Comparison of ENCODE assay signal across 8 cellular contexts in genomic region chr12:7994731-7995205, GRCh38. TPM values are rescaled to one million over a fixed set of nuclear protein-coding genes. Genes with fewer than 3 reads are reported as not detected.
DNase-seq lines count a peak whose midpoint lies in the region; ATAC-seq, FAIRE-seq and TF ChIP-seq lines count a peak whose summit lies in the region.

No MANE protein-coding gene starts in this region.

- H2BK20ac ChIP-seq in H9 (ENCODE audit: low read depth, low read length, poor library complexity, severe bottlenecking), result no peak overlapping the region

- H3K27me3 ChIP-seq in BJ (ENCODE audit: control insufficient read depth, insufficient read depth, low read length) (no peaks in the 10 kb centered on the region), H9 (ENCODE audit: insufficient read depth, low read length) (no peaks in the 10 kb centered on the region), HepG2 (ENCODE audit: control insufficient read depth in 1 of 2, insufficient read depth in 2 of 2, low read length in 2 of 2) (no peaks in the 10 kb centered on the region)

- BruUV-seq in HepG2 (replicated peaks; lab: Mats Ljungman, UMichigan), result no TSS peak

- in situ Hi-C loops in HepG2 (cut with HindIII; ENCODE audit: extremely low pct_ligation_motif_present, low pct_unique_long_range_greater_than_20kb), result loop anchor here (10.0 kb wide), 2 partner anchors 60 to 140 kb away; partner anchors contain the start of gene SLC2A3

- no peak overlapping the region for H3K18ac ChIP-seq in H9 (ENCODE audit: insufficient read length, low read depth, low read length)

- H3K9me3 ChIP-seq in H9 (ENCODE audit: control insufficient read depth, low read depth, low read length), result no peaks in the 10 kb centered on the region
- no peaks in the 10 kb centered on the region for H3K9me3 ChIP-seq in HepG2 (ENCODE audit: low read length)

- no peaks in the 10 kb centered on the region for H4K20me1 ChIP-seq in H9 (ENCODE audit: control insufficient read depth, insufficient read depth, insufficient read length)
- H4K20me1 ChIP-seq in HepG2 (ENCODE audit: insufficient read depth, low read length), result no peaks in the 10 kb centered on the region

- H3K9ac ChIP-seq in H9 (ENCODE audit: extremely low read depth, insufficient read length, low read length) (peak overlapping the region; percentile 54), HepG2 (ENCODE audit: insufficient read depth, low read depth, low read length) (no peak overlapping the region)

- POLR2A ChIA-PET in BJ (lab: Charles Lee), result interaction anchor here (1.0 to 1.7 kb wide), 2 partner anchors 60 to 62 kb away, joined by 8 read pairs; no protein-coding TSS in a partner anchor
- POLR2A ChIA-PET in HepG2 (lab: Yijun Ruan, JAX), result no interaction called here
- POLR2A ChIA-PET in HEK293T (lab: Yijun Ruan, JAX), result interaction anchor here (1.7 to 2.9 kb wide), 2 partner anchors 24 to 62 kb away, joined by 4 to 8 read pairs; no protein-coding TSS in a partner anchor

- no peak for TF ChIP-seq RAD21 in HepG2 (CRISPR knock-in tag; IDR thresholded peaks at IDR 0.05)

- H2BK5ac ChIP-seq in H9 (ENCODE audit: insufficient read length, low read length), result no peak overlapping the region

- TF ChIP-seq EP300 in HepG2 (IDR thresholded peaks at IDR 0.05; ENCODE audit: low read depth in 2 of 2, low read length in 2 of 2) (no peak), HepG2 (CRISPR knock-in tag; IDR thresholded peaks at IDR 0.05; ENCODE audit: borderline replicate concordance) (no peak)

- H3K23me2 ChIP-seq in H9 (ENCODE audit: insufficient read length, low read depth, low read length, poor library complexity, severe bottlenecking), result no peaks in the 10 kb centered on the region

- intact Hi-C loops in HepG2 (cut with micrococcal nuclease; ENCODE audit: unreplicated experiment), result loop anchor here (1.0 kb wide), 1 partner anchor 61 kb away; no protein-coding TSS in a partner anchor
- intact Hi-C loops in left colon (cut with DNase I, micrococcal nuclease), result loop anchor here (5.0 to 10.0 kb wide), 4 partner anchors 60 to 137 kb away; partner anchors contain the start of gene SLC2A3 (in 1 of the 2)

- peaks cover 27% of the 10 kb centered on the region in 2 experiments for H3K9me3 Mint-ChIP-seq in H9
- no peaks in the 10 kb centered on the region for H3K9me3 Mint-ChIP-seq in activated T-cell treated with anti-CD3 and anti-CD28 coated beads, Interleukin-2, amount 50 U/mL, for 4 hours

- no peak overlapping the region for H3K14ac ChIP-seq in H9 (ENCODE audit: insufficient read depth, low read length)

- no peak overlapping the region for H2BK120ac ChIP-seq in H9 (ENCODE audit: low read depth, low read length, poor library complexity, severe bottlenecking)

- no peak overlapping the region for H2BK12ac ChIP-seq in H9 (ENCODE audit: insufficient read length, low read depth, low read length)

- H2AFZ ChIP-seq in H9 (ENCODE audit: low read length), result no peak overlapping the region
- H2AFZ ChIP-seq in HepG2 (ENCODE audit: low read length), result no peak overlapping the region

- H3K23ac ChIP-seq in H9 (ENCODE audit: insufficient read length, low read depth, low read length), result no peak overlapping the region

- H3K56ac ChIP-seq in H9 (ENCODE audit: insufficient read length, low read depth, low read length), result no peak overlapping the region

- no peak overlapping the region for H2AK5ac ChIP-seq in H9 (ENCODE audit: insufficient read length, low read length)

- H3K4me3 ChIP-seq in BJ (ENCODE audit: low read depth, low read length) (no peak overlapping the region), HepG2 (replicated peaks in 1 of 3; ENCODE audit: insufficient read depth in 1 of 3, low read depth in 2 of 3, low read length in 3 of 3) (no peak overlapping the region)

- no peak for TF ChIP-seq CTCF in BJ (IDR thresholded peaks at IDR 0.05; ENCODE audit: insufficient read depth, low read depth, low read length)
- no peak for TF ChIP-seq CTCF in H9 (conservative IDR thresholded peaks at IDR 0.05)
- TF ChIP-seq CTCF in HepG2 (CRISPR knock-in tag; IDR thresholded peaks at IDR 0.05), result no peak

- no peak overlapping the region; a peak in 2 of 7 replicates for H3K27ac Mint-ChIP-seq in H9

- peak overlapping the region; percentile 47 for H3K27ac ChIP-seq in H9 (ENCODE audit: insufficient read length, low read depth, low read length)
- H3K27ac ChIP-seq in HepG2 (ENCODE audit: extremely low read length, insufficient read depth, low read length), result no peak overlapping the region

- no peak overlapping the region for H3T11ph ChIP-seq in H9 (ENCODE audit: low read length)

- no peaks in the 10 kb centered on the region for H3K79me1 ChIP-seq in H9 (ENCODE audit: insufficient read depth, low read depth, low read length, poor library complexity, severe bottlenecking)

- no peak overlapping the region for H4K8ac ChIP-seq in H9 (replicated peaks; ENCODE audit: insufficient read length, low read depth, low read length)

- no peak overlapping the region for H3K4ac ChIP-seq in H9 (ENCODE audit: low read depth, low read length)

- no peak overlapping the region for H3K4me3 Mint-ChIP-seq in H9
- H3K4me3 Mint-ChIP-seq in activated T-cell treated with anti-CD3 and anti-CD28 coated beads, Interleukin-2, amount 50 U/mL, for 4 hours, result no peak overlapping the region

- no peaks in the 10 kb centered on the region for H3K79me2 ChIP-seq in H9 (ENCODE audit: insufficient read depth, low read length)
- no peaks in the 10 kb centered on the region for H3K79me2 ChIP-seq in HepG2 (ENCODE audit: insufficient read depth, low read length)

- FAIRE-seq in HepG2 (lab: Jason Lieb, UNC), result peak; percentile 26

- peak; percentile 92 for DNase-seq in BJ (ENCODE audit: low read depth)
- peak; percentile 53 for DNase-seq in H9
- DNase-seq in amniotic stem cell (lab: John Stamatoyannopoulos, UW), result peak; percentile 73
- no peak for DNase-seq in HepG2 (ENCODE audit: low spot score)
- no peak for DNase-seq in NCI-H526 (lab: John Stamatoyannopoulos, UW)
- no peak for DNase-seq in HEK293T (ENCODE audit: extremely low spot score)
- DNase-seq in left colon, result no peak
- no peak for DNase-seq in activated T-cell treated with anti-CD3 and anti-CD28 coated beads, Interleukin-2, amount 50 U/mL, for 4 hours

- no peak for TF ChIP-seq POLR2A in HepG2 (IDR thresholded peaks at IDR 0.05; ENCODE audit: insufficient read depth in 1 of 2, low read depth in 2 of 2, low read length in 2 of 2)

- H3K36me3 ChIP-seq in BJ (ENCODE audit: control insufficient read depth, insufficient read depth, low read length), result no peaks in the 10 kb centered on the region
- no peaks in the 10 kb centered on the region for H3K36me3 ChIP-seq in HepG2 (replicated peaks in 1 of 2; ENCODE audit: control insufficient read depth in 1 of 2, insufficient read depth in 2 of 2, low read length in 2 of 2)

- no peak overlapping the region for H4K91ac ChIP-seq in H9 (ENCODE audit: insufficient read length, low read depth, low read length)

- no peaks in the 10 kb centered on the region for H3K27me3 Mint-ChIP-seq in H9 (ENCODE audit: low read depth)
- H3K27me3 Mint-ChIP-seq in activated T-cell treated with anti-CD3 and anti-CD28 coated beads, Interleukin-2, amount 50 U/mL, for 4 hours (ENCODE audit: low read depth), result no peaks in the 10 kb centered on the region

- H3K4me2 ChIP-seq in H9 (ENCODE audit: insufficient read depth, insufficient read length, low read length) (no peak overlapping the region), HepG2 (ENCODE audit: low read depth, low read length) (no peak overlapping the region)

- H3K4me1 ChIP-seq in H9 (ENCODE audit: insufficient read depth, low read length), result peaks cover 3% of the 10 kb centered on the region; the same call in 1 of the 2 replicates
- H3K4me1 ChIP-seq in HepG2 (ENCODE audit: insufficient read depth, low read length), result peaks cover 37% of the 10 kb centered on the region

- ATAC-seq in HepG2 (peak; percentile 46), left colon (no peak)
- ATAC-seq in activated T-cell treated with anti-CD3 and anti-CD28 coated beads, Interleukin-2, amount 50 U/mL, for 4 hours, result no peak

- CTCF ChIA-PET in BJ (lab: Yijun Ruan, JAX), result interaction anchor here (0.6 to 4.2 kb wide), 26 partner anchors 9 to 164 kb away, joined by 3 to 59 read pairs (median 6); partner anchors contain the start of genes FOXJ2 and SLC2A3
- CTCF ChIA-PET in HepG2 (lab: Yijun Ruan, JAX; ENCODE audit: low intra/inter-chr PET ratio, low total read pairs), result interaction anchor here (1.6 to 2.4 kb wide), 4 partner anchors 62 to 162 kb away, joined by 6 to 12 read pairs (median 12); no protein-coding TSS in a partner anchor
- CTCF ChIA-PET in HEK293T (lab: Yijun Ruan, JAX), result interaction anchor here (0.6 to 3.8 kb wide), 6 partner anchors 16 to 163 kb away, joined by 3 to 23 read pairs (median 5); no protein-coding TSS in a partner anchor

- no peak overlapping the region for H4K5ac ChIP-seq in H9 (ENCODE audit: insufficient read length, low read depth, low read length)

- peaks cover 14 to 18% (median 16%) of the 10 kb centered on the region in 3 experiments for H3K36me3 Mint-ChIP-seq in H9 (ENCODE audit: insufficient read depth in 1 of 3, low read depth in 3 of 3)
- no peaks in the 10 kb centered on the region for H3K36me3 Mint-ChIP-seq in activated T-cell treated with anti-CD3 and anti-CD28 coated beads, Interleukin-2, amount 50 U/mL, for 4 hours (ENCODE audit: insufficient read depth)

- WGBS in H9 (ENCODE audit: extremely low coverage, insufficient read length, low lambda C conversion rate), result no CpG with 5 or more reads among the region's 7 CpGs
- 83% methylated on average over 7 of the region's 7 CpGs for WGBS in HepG2 (ENCODE audit: low lambda C conversion rate)

- H2BK15ac ChIP-seq in H9 (ENCODE audit: low read depth, low read length), result no peak overlapping the region

- peaks cover 5 to 11% of the 10 kb centered on the region in 2 experiments; a peak in 3 of 4 replicates for H3K4me1 Mint-ChIP-seq in H9
- peaks cover 22% of the 10 kb centered on the region for H3K4me1 Mint-ChIP-seq in activated T-cell treated with anti-CD3 and anti-CD28 coated beads, Interleukin-2, amount 50 U/mL, for 4 hours (ENCODE audit: low read depth)

RNA-seq across cellular contexts. Expression of gene FOXJ2, which starts 37.7 kb away (rescaled TPM):
- polyA plus RNA-seq in BJ (2011; rRNA removed) (5.3 and 6.5 TPM in 2 replicates), HepG2 (2011; rRNA removed) (2.4 and 2.9 TPM in 2 replicates)
- 8.8 and 14.2 TPM in 2 replicates for polyA minus RNA-seq in BJ (2011; rRNA and poly(A)+ RNA removed)
- total RNA-seq in H9 (2021) (5.5 and 5.9 TPM in 2 replicates), HepG2 (2016; rRNA removed; fragmentation: Illumina TruSeq; extraction: Trizol) (2.2 and 3.0 TPM in 2 replicates), left colon (10 to 100 TPM; 10.7 to 13.3 TPM)
- 0.40 and 0.79 TPM in 2 replicates for total RNA-seq in HepG2 (2016; cell fraction: cytosol; rRNA removed; fragmentation: Illumina TruSeq; extraction: Trizol; ENCODE audit: low read depth)
- total RNA-seq in HepG2 (2016; cell fraction: insoluble cytoplasmic fraction; rRNA removed; fragmentation: Illumina TruSeq; extraction: Trizol), result 1.9 and 2.6 TPM in 2 replicates
- 1.6 and 1.8 TPM in 2 replicates for total RNA-seq in HepG2 (2016; cell fraction: membrane; rRNA removed; fragmentation: Illumina TruSeq; extraction: Trizol)
- total RNA-seq in HepG2 (2016; cell fraction: nucleus; rRNA removed; fragmentation: Illumina TruSeq; extraction: Trizol), result 3.4 and 3.8 TPM in 2 replicates
- polyA plus RNA-seq in HepG2 (2011; cell fraction: cytosol; rRNA removed), result 1.2 and 1.3 TPM in 2 replicates
- 4.7 and 5.1 TPM in 2 replicates for polyA plus RNA-seq in HepG2 (2011; cell fraction: nucleus; rRNA removed)
- polyA plus RNA-seq in HepG2 (2012), result 2.9 and 4.3 TPM in 2 replicates
- polyA plus RNA-seq in HepG2 (2016; cell fraction: cytosol; fragmentation: Illumina TruSeq; extraction: Trizol; ENCODE audit: low read depth), result 0.14 and 0.19 TPM in 2 replicates
- 2.9 and 3.1 TPM in 2 replicates for polyA plus RNA-seq in HepG2 (2016; cell fraction: insoluble cytoplasmic fraction; fragmentation: Illumina TruSeq; extraction: Trizol; ENCODE audit: low read depth)
- 0.69 and 0.73 TPM in 2 replicates for polyA plus RNA-seq in HepG2 (2016; cell fraction: membrane; fragmentation: Illumina TruSeq; extraction: Trizol; ENCODE audit: low read depth)
- polyA plus RNA-seq in HepG2 (2016; cell fraction: nucleus; fragmentation: Illumina TruSeq; extraction: Trizol; ENCODE audit: insufficient read depth, low read depth), result 6.6 and 7.8 TPM in 2 replicates
- 4.0 and 8.3 TPM in 2 replicates for polyA minus RNA-seq in HepG2 (2011; rRNA and poly(A)+ RNA removed; ENCODE audit: low replicate concordance)
- 1.7 and 1.9 TPM in 2 replicates for polyA minus RNA-seq in HepG2 (2011; cell fraction: cytosol; rRNA and poly(A)+ RNA removed)
- 2.8 and 3.6 TPM in 2 replicates for polyA minus RNA-seq in HepG2 (2011; cell fraction: nucleus; rRNA and poly(A)+ RNA removed)
- total RNA-seq in activated T-cell treated with anti-CD3 and anti-CD28 coated beads, Interleukin-2, amount 50 U/mL, for 4 hours, result 10 to 100 TPM; 17.7 to 20.7 (median 19.0) TPM

RNA-seq across cellular contexts. Expression of gene SLC2A3, which starts 58.8 kb away (rescaled TPM):
- 40.1 and 57.3 TPM in 2 replicates for polyA plus RNA-seq in BJ (2011; rRNA removed)
- 73.1 and 83.9 TPM in 2 replicates for polyA minus RNA-seq in BJ (2011; rRNA and poly(A)+ RNA removed)
- 569 and 581 TPM in 2 replicates for total RNA-seq in H9 (2021)
- 22.6 and 39.3 TPM in 2 replicates for total RNA-seq in HepG2 (2016; rRNA removed; fragmentation: Illumina TruSeq; extraction: Trizol)
- 4.1 and 6.1 TPM in 2 replicates for total RNA-seq in HepG2 (2016; cell fraction: cytosol; rRNA removed; fragmentation: Illumina TruSeq; extraction: Trizol; ENCODE audit: low read depth)
- total RNA-seq in HepG2 (2016; cell fraction: insoluble cytoplasmic fraction; rRNA removed; fragmentation: Illumina TruSeq; extraction: Trizol), result 23.5 and 38.0 TPM in 2 replicates
- total RNA-seq in HepG2 (2016; cell fraction: membrane; rRNA removed; fragmentation: Illumina TruSeq; extraction: Trizol), result 8.7 and 10.8 TPM in 2 replicates
- total RNA-seq in HepG2 (2016; cell fraction: nucleus; rRNA removed; fragmentation: Illumina TruSeq; extraction: Trizol), result 44.8 and 53.2 TPM in 2 replicates
- 282 and 580 TPM in 2 replicates for polyA plus RNA-seq in HepG2 (2011; rRNA removed)
- 309 and 461 TPM in 2 replicates for polyA plus RNA-seq in HepG2 (2011; cell fraction: cytosol; rRNA removed)
- 109 and 185 TPM in 2 replicates for polyA plus RNA-seq in HepG2 (2011; cell fraction: nucleus; rRNA removed)
- 113 and 491 TPM in 2 replicates for polyA plus RNA-seq in HepG2 (2012)
- 1.8 and 2.1 TPM in 2 replicates for polyA plus RNA-seq in HepG2 (2016; cell fraction: cytosol; fragmentation: Illumina TruSeq; extraction: Trizol; ENCODE audit: low read depth)
- 10.2 and 12.0 TPM in 2 replicates for polyA plus RNA-seq in HepG2 (2016; cell fraction: insoluble cytoplasmic fraction; fragmentation: Illumina TruSeq; extraction: Trizol; ENCODE audit: low read depth)
- 3.1 and 4.6 TPM in 2 replicates for polyA plus RNA-seq in HepG2 (2016; cell fraction: membrane; fragmentation: Illumina TruSeq; extraction: Trizol; ENCODE audit: low read depth)
- 49.3 and 51.9 TPM in 2 replicates for polyA plus RNA-seq in HepG2 (2016; cell fraction: nucleus; fragmentation: Illumina TruSeq; extraction: Trizol; ENCODE audit: insufficient read depth, low read depth)
- 79.9 and 1,387 TPM in 2 replicates for polyA minus RNA-seq in HepG2 (2011; rRNA and poly(A)+ RNA removed; ENCODE audit: low replicate concordance)
- polyA minus RNA-seq in HepG2 (2011; cell fraction: cytosol; rRNA and poly(A)+ RNA removed), result 227 and 431 TPM in 2 replicates
- polyA minus RNA-seq in HepG2 (2011; cell fraction: nucleus; rRNA and poly(A)+ RNA removed), result 200 and 331 TPM in 2 replicates
- 10 to 100 TPM in 1 of 2 donors, 1 to 10 TPM in 1; 8.9 to 11.8 TPM for total RNA-seq in left colon
- total RNA-seq in activated T-cell treated with anti-CD3 and anti-CD28 coated beads, Interleukin-2, amount 50 U/mL, for 4 hours, result 100 to 1,000 TPM; 109 to 117 (median 114) TPM

Comparison
In these comparisons a context has a peak if more than half of its experiments do, and no peak if none do; other contexts are left out.
1. DNase-seq: peak in BJ (single experiment), H9 (single experiment) and amniotic stem cell (single experiment); none in HepG2 (single experiment), NCI-H526 (0 of 2), HEK293T (single experiment), left colon (0 of 2) and activated T-cell treated with anti-CD3 and anti-CD28 coated beads, Interleukin-2, amount 50 U/mL, for 4 hours (single experiment).